ENCODE assay signal across 40 cellular contexts in genomic region chr14:76423534-76423933, GRCh38. TPM values are rescaled to one million over a fixed set of nuclear protein-coding genes. Genes with fewer than 3 reads are reported as not detected.
"Had no signal": no experiment of that assay in that cellular context is flagged by ENCODE, and none has a peak within 500 bp of the region (broad histone marks: within the 10 kb centered on the region; RNA-seq: fewer than 3 reads in every experiment).

No MANE protein-coding gene starts in this region.

- H3K27me3 ChIP-seq: body of pancreas, brain microvascular endothelial cell, breast epithelium, cardiac muscle cell had no signal

- H3K4me3 ChIP-seq: adrenal gland, body of pancreas, breast epithelium, cardiac muscle cell had no signal

- H3K4me3 Mint-ChIP-seq: activated B cell treated with CpG ODN at 0.5 μM for 24 hours; activated CD4-positive, alpha-beta memory T cell treated with anti-CD3 and anti-CD28 coated beads for 36 hours; activated CD4-positive, alpha-beta T cell treated with anti-CD3 and anti-CD28 coated beads, Interleukin-2, amount 10 ng/mL, durations not matched to agents 24 days and 14 days; activated CD8-positive, alpha-beta T cell treated with anti-CD3 and anti-CD28 coated beads for 36 hours; activated naive CD4-positive, alpha-beta T cell treated with anti-CD3 and anti-CD28 coated beads for 36 hours; activated naive CD8-positive, alpha-beta T cell treated with anti-CD3 and anti-CD28 coated beads for 36 hours; activated T-cell treated with anti-CD3 and anti-CD28 coated beads, Interleukin-2, amount 50 U/mL, for 4 hours; activated T-cell treated with anti-CD3 and anti-CD28 coated beads, Interleukin-2, amount 50 U/mL, for 72 hours; activated T-helper 1 cell treated with anti-CD3 and anti-CD28 coated beads, Interleukin-12 subunit alpha, Interleukin-12 subunit beta, Interleukin-2, Interleukin-4 antibody, amounts not matched to agents 30 ng/mL and 10 ng/mL and 1 ng/mL, durations not matched to agents 14 hours and 24 hours and 36 hours; activated T-helper 17 cell treated with anti-CD3 and anti-CD28 coated beads, Interleukin-2, amount 50 U/mL, for 72 hours; central memory CD8-positive, alpha-beta T cell; T-helper 1 cell treated with Interleukin-12 subunit alpha and Interleukin-12 subunit beta and Interleukin-4 antibody, amounts not matched to agents 30 μg/mL and 1 μg/mL, for 36 hours; T-helper 2 cell treated with Interferon-gamma antibody and Interleukin-4, amounts not matched to agents 5 μg/mL and 100 μg/mL, for 36 hours had no signal

- H3K27ac Mint-ChIP-seq: activated B cell treated with CpG ODN at 0.5 μM for 24 hours; activated CD4-positive, alpha-beta memory T cell treated with anti-CD3 and anti-CD28 coated beads for 36 hours; activated CD4-positive, alpha-beta T cell treated with anti-CD3 and anti-CD28 coated beads, Interleukin-2, amount 10 ng/mL, durations not matched to agents 24 days and 14 days; activated CD8-positive, alpha-beta T cell treated with anti-CD3 and anti-CD28 coated beads for 36 hours; activated naive CD4-positive, alpha-beta T cell treated with anti-CD3 and anti-CD28 coated beads for 36 hours; activated naive CD4-positive, alpha-beta T cell treated with anti-CD3 and anti-CD28 coated beads, Interleukin-2, amount 50 U/mL, for 72 hours; activated naive CD8-positive, alpha-beta T cell treated with anti-CD3 and anti-CD28 coated beads for 36 hours; activated T-cell treated with anti-CD3 and anti-CD28 coated beads, Interleukin-2, amount 50 U/mL, for 72 hours; activated T-helper 1 cell treated with anti-CD3 and anti-CD28 coated beads, Interleukin-12 subunit alpha, Interleukin-12 subunit beta, Interleukin-2, Interleukin-4 antibody, amounts not matched to agents 30 ng/mL and 10 ng/mL and 1 ng/mL, durations not matched to agents 14 hours and 24 hours and 36 hours; activated T-helper 17 cell treated with anti-CD3 and anti-CD28 coated beads, Interleukin-2, amount 50 U/mL, for 72 hours; T-helper 1 cell treated with Interleukin-12 subunit alpha and Interleukin-12 subunit beta and Interleukin-4 antibody, amounts not matched to agents 30 μg/mL and 1 μg/mL, for 36 hours; T-helper 2 cell treated with Interferon-gamma antibody and Interleukin-4, amounts not matched to agents 5 μg/mL and 100 μg/mL, for 36 hours had no signal

- FAIRE-seq: astrocyte, TTC549 had no signal

- DNase-seq: activated B cell treated with CpG ODN at 0.5 μM for 24 hours; activated CD4-positive, alpha-beta memory T cell treated with anti-CD3 and anti-CD28 coated beads for 36 hours; activated CD4-positive, alpha-beta T cell treated with anti-CD3 and anti-CD28 coated beads for 4 hours; activated CD4-positive, alpha-beta T cell treated with anti-CD3 and anti-CD28 coated beads, Interleukin-2, amount 10 ng/mL, durations not matched to agents 24 days and 14 days; activated CD4-positive, alpha-beta T cell treated with anti-CD3 and anti-CD28 coated beads, Interleukin-2, amount 50 U/mL, for 1 hour; activated CD4-positive, alpha-beta T cell treated with anti-CD3 and anti-CD28 coated beads, Interleukin-2, amount 50 U/mL, for 4 hours; activated CD4-positive, CD25-positive, alpha-beta regulatory T cell treated with anti-CD3 and anti-CD28 coated beads, Interleukin-2, amount 50 U/mL, for 72 hours; activated CD8-positive, alpha-beta memory T cell treated with anti-CD3 and anti-CD28 coated beads, Interleukin-2, amount 50 U/mL, for 4 hours; activated CD8-positive, alpha-beta T cell treated with anti-CD3 and anti-CD28 coated beads for 36 hours; activated effector memory CD4-positive, alpha-beta T cell treated with anti-CD3 and anti-CD28 coated beads, Interleukin-2, amount 50 U/mL, for 16 hours; activated gamma-delta T cell treated with Interleukin-2 at 50 U/mL for 16 hours; activated naive CD4-positive, alpha-beta T cell; activated naive CD4-positive, alpha-beta T cell treated with anti-CD3 and anti-CD28 coated beads for 36 hours; activated naive CD4-positive, alpha-beta T cell treated with anti-CD3 and anti-CD28 coated beads, Interleukin-2, amount 50 U/mL, for 16 hours; activated naive CD8-positive, alpha-beta T cell treated with anti-CD3 and anti-CD28 coated beads for 36 hours; activated T-cell treated with anti-CD3 and anti-CD28 coated beads for 4 hours; activated T-cell treated with anti-CD3 and anti-CD28 coated beads, Interleukin-2, amount 50 U/mL, for 1 hour; activated T-cell treated with anti-CD3 and anti-CD28 coated beads, Interleukin-2, amount 50 U/mL, for 4 hours; activated T-cell treated with anti-CD3 and anti-CD28 coated beads, Interleukin-2, amount 50 U/mL, for 72 hours; adrenal gland; amniotic stem cell; aorta; body of pancreas; brain microvascular endothelial cell; caudate nucleus; cerebellar nuclear complex; T-helper 2 cell; T-helper 9 cell had no signal

- H3K4me1 Mint-ChIP-seq: activated B cell treated with CpG ODN at 0.5 μM for 24 hours; activated CD4-positive, alpha-beta T cell treated with anti-CD3 and anti-CD28 coated beads, Interleukin-2, amount 10 ng/mL, durations not matched to agents 24 days and 14 days; activated naive CD8-positive, alpha-beta T cell treated with anti-CD3 and anti-CD28 coated beads for 36 hours; activated T-helper 17 cell treated with anti-CD3 and anti-CD28 coated beads, Interleukin-2, amount 50 U/mL, for 72 hours; central memory CD8-positive, alpha-beta T cell had no signal

- H3K4me1 ChIP-seq: adrenal gland, body of pancreas, breast epithelium had no signal

- H3K9me3 ChIP-seq: adrenal gland, body of pancreas, breast epithelium had no signal

- ATAC-seq: activated CD8-positive, alpha-beta T cell treated with anti-CD3 and anti-CD28 coated beads for 36 hours; activated naive CD4-positive, alpha-beta T cell treated with anti-CD3 and anti-CD28 coated beads, Interleukin-2, amount 50 U/mL, for 72 hours; activated T-cell treated with anti-CD3 and anti-CD28 coated beads, Interleukin-2, amount 50 U/mL, for 4 hours; activated T-cell treated with anti-CD3 and anti-CD28 coated beads, Interleukin-2, amount 50 U/mL, for 72 hours; activated T-helper 17 cell treated with anti-CD3 and anti-CD28 coated beads, Interleukin-2, amount 50 U/mL, for 72 hours; body of pancreas had no signal

- H3K27me3 Mint-ChIP-seq: activated CD4-positive, alpha-beta T cell treated with anti-CD3 and anti-CD28 coated beads, Interleukin-2, amount 10 ng/mL, durations not matched to agents 24 days and 14 days; activated CD8-positive, alpha-beta T cell treated with anti-CD3 and anti-CD28 coated beads for 36 hours had no signal

- H3K36me3 Mint-ChIP-seq: activated CD4-positive, alpha-beta memory T cell treated with anti-CD3 and anti-CD28 coated beads for 36 hours; activated naive CD4-positive, alpha-beta T cell treated with anti-CD3 and anti-CD28 coated beads, Interleukin-2, amount 50 U/mL, for 72 hours; activated naive CD8-positive, alpha-beta T cell treated with anti-CD3 and anti-CD28 coated beads for 36 hours had no signal

- H3K27ac ChIP-seq: adrenal gland, body of pancreas, brain microvascular endothelial cell, breast epithelium, cardiac muscle cell, VCaP had no signal

- H3K36me3 ChIP-seq: adrenal gland, brain microvascular endothelial cell, breast epithelium, cardiac muscle cell had no signal

- H3K9me3 Mint-ChIP-seq: activated B cell treated with CpG ODN at 0.5 μM for 24 hours; activated CD4-positive, alpha-beta memory T cell treated with anti-CD3 and anti-CD28 coated beads for 36 hours; activated CD4-positive, alpha-beta T cell treated with anti-CD3 and anti-CD28 coated beads, Interleukin-2, amount 10 ng/mL, durations not matched to agents 24 days and 14 days; activated CD8-positive, alpha-beta T cell treated with anti-CD3 and anti-CD28 coated beads for 36 hours; activated naive CD4-positive, alpha-beta T cell treated with anti-CD3 and anti-CD28 coated beads for 36 hours; activated naive CD4-positive, alpha-beta T cell treated with anti-CD3 and anti-CD28 coated beads, Interleukin-2, amount 50 U/mL, for 72 hours; activated naive CD8-positive, alpha-beta T cell treated with anti-CD3 and anti-CD28 coated beads for 36 hours; activated T-cell treated with anti-CD3 and anti-CD28 coated beads, Interleukin-2, amount 50 U/mL, for 4 hours; activated T-cell treated with anti-CD3 and anti-CD28 coated beads, Interleukin-2, amount 50 U/mL, for 72 hours; activated T-helper 1 cell treated with anti-CD3 and anti-CD28 coated beads, Interleukin-12 subunit alpha, Interleukin-12 subunit beta, Interleukin-2, Interleukin-4 antibody, amounts not matched to agents 30 ng/mL and 10 ng/mL and 1 ng/mL, durations not matched to agents 14 hours and 24 hours and 36 hours; activated T-helper 17 cell treated with anti-CD3 and anti-CD28 coated beads, Interleukin-2, amount 50 U/mL, for 72 hours; central memory CD8-positive, alpha-beta T cell; T-helper 1 cell treated with Interleukin-12 subunit alpha and Interleukin-12 subunit beta and Interleukin-4 antibody, amounts not matched to agents 30 μg/mL and 1 μg/mL, for 36 hours; T-helper 2 cell treated with Interferon-gamma antibody and Interleukin-4, amounts not matched to agents 5 μg/mL and 100 μg/mL, for 36 hours had no signal

RNA-seq across cellular contexts. Expression of gene ESRRB, which starts 47.6 kb away (rescaled TPM):
- total RNA-seq: activated CD8-positive, alpha-beta memory T cell treated with anti-CD3 and anti-CD28 coated beads for 36 hours; activated naive CD4-positive, alpha-beta T cell treated with anti-CD3 and anti-CD28 coated beads for 36 hours; activated naive CD8-positive, alpha-beta T cell treated with anti-CD3 and anti-CD28 coated beads for 36 hours; astrocyte; body of pancreas had no signal
